Comparison of ENCODE assay signal across 13 cellular contexts in genomic region chr12:52636189-52636588, GRCh38. TPM values are rescaled to one million over a fixed set of nuclear protein-coding genes. Genes with fewer than 3 reads are reported as not detected.
"Had no signal": no experiment of that assay in that cellular context is flagged by ENCODE, and none has a peak within 500 bp of the region (broad histone marks: within the 10 kb centered on the region; RNA-seq: fewer than 3 reads in every experiment).

No MANE protein-coding gene starts in this region.

- H3K36me3 ChIP-seq: brain microvascular endothelial cell, neural progenitor cell, transverse colon, WERI-Rb-1 had no signal

- ATAC-seq: left ventricle myocardium superior; stimulated activated memory B cell treated with anti-CD40 and anti-IgM and Interleukin-4, amounts not matched to agents 10 μg/mL and 1 μg/mL and 100 μg/mL, for 72 hours; T-cell had no signal

- DNase-seq: activated CD4-positive, alpha-beta T cell treated with anti-CD3 and anti-CD28 coated beads, Interleukin-2, amount 10 ng/mL, durations not matched to agents 24 days and 14 days; brain microvascular endothelial cell; foreskin melanocyte; left ventricle myocardium superior; small intestine; substantia nigra; transverse colon; WERI-Rb-1 had no signal

- H3K9me3 ChIP-seq: transverse colon had no signal

- H3K4me3 ChIP-seq: neural progenitor cell, SK-N-MC, transverse colon had no signal

- H3K4me1 ChIP-seq: neural progenitor cell, transverse colon had no signal

- H3K27ac ChIP-seq: brain microvascular endothelial cell, neural progenitor cell, SK-N-MC, transverse colon, WERI-Rb-1 had no signal

RNA-seq across cellular contexts. Expression of gene KRT2, which starts 15.8 kb away (rescaled TPM):
- total RNA-seq: activated CD4-positive, alpha-beta T cell treated with anti-CD3 and anti-CD28 coated beads, Interleukin-2, amount 10 ng/mL, durations not matched to agents 24 days and 14 days; endothelial cell of umbilical vein; left ventricle myocardium superior; transverse colon had no signal
- polyA plus RNA-seq: endothelial cell of umbilical vein had no signal

RNA-seq across cellular contexts. Expression of gene KRT73, which starts 17.8 kb away (rescaled TPM):
- total RNA-seq: activated CD4-positive, alpha-beta T cell treated with anti-CD3 and anti-CD28 coated beads, Interleukin-2, amount 10 ng/mL, durations not matched to agents 24 days and 14 days; endothelial cell of umbilical vein; left ventricle myocardium superior; transverse colon had no signal
- polyA plus RNA-seq: endothelial cell of umbilical vein had no signal

RNA-seq across cellular contexts. Expression of gene KRT72, which starts 34.9 kb away (rescaled TPM):
- total RNA-seq: endothelial cell of umbilical vein, left ventricle myocardium superior, transverse colon had no signal
- polyA plus RNA-seq: endothelial cell of umbilical vein had no signal

RNA-seq across cellular contexts. Expression of gene KRT1, which starts 44.0 kb away (rescaled TPM):
- total RNA-seq: activated CD4-positive, alpha-beta T cell treated with anti-CD3 and anti-CD28 coated beads, Interleukin-2, amount 10 ng/mL, durations not matched to agents 24 days and 14 days; endothelial cell of umbilical vein; transverse colon had no signal
- polyA plus RNA-seq: endothelial cell of umbilical vein, small intestine had no signal
